30 cellular contexts compared by ENCODE assay signal in genomic region chr9:78892182-78892581, GRCh38.
"Had no signal": no experiment of that assay in that cellular context is flagged by ENCODE, and none has a peak within 500 bp of the region (broad histone marks: within the 10 kb centered on the region; RNA-seq: fewer than 3 reads in every experiment).

No MANE protein-coding gene starts in this region.

- H3K9me3 Mint-ChIP-seq: activated CD4-positive, alpha-beta T cell treated with anti-CD3 and anti-CD28 coated beads, Interleukin-2, amount 10 ng/mL, durations not matched to agents 24 days and 14 days; activated naive CD8-positive, alpha-beta T cell treated with anti-CD3 and anti-CD28 coated beads, Interleukin-2, amount 10 ng/mL, durations not matched to agents 7 days and 5 days; central memory CD8-positive, alpha-beta T cell had no signal

- H3K27ac Mint-ChIP-seq: activated CD4-positive, alpha-beta memory T cell treated with anti-CD3 and anti-CD28 coated beads for 36 hours; activated CD4-positive, alpha-beta T cell treated with anti-CD3 and anti-CD28 coated beads for 36 hours; activated CD4-positive, alpha-beta T cell treated with anti-CD3 and anti-CD28 coated beads, Interleukin-2, amount 10 ng/mL, durations not matched to agents 24 days and 14 days; activated CD8-positive, alpha-beta memory T cell treated with anti-CD3 and anti-CD28 coated beads, Interleukin-2, amount 10 ng/mL, durations not matched to agents 7 days and 5 days; activated CD8-positive, alpha-beta T cell treated with anti-CD3 and anti-CD28 coated beads, Interleukin-2, amount 10 ng/mL, durations not matched to agents 7 days and 5 days; activated naive CD4-positive, alpha-beta T cell treated with anti-CD3 and anti-CD28 coated beads for 36 hours; activated naive CD4-positive, alpha-beta T cell treated with anti-CD3 and anti-CD28 coated beads, Interleukin-2, amount 50 U/mL, for 72 hours; activated naive CD8-positive, alpha-beta T cell treated with anti-CD3 and anti-CD28 coated beads, Interleukin-2, amount 10 ng/mL, durations not matched to agents 7 days and 5 days; activated T-helper 1 cell treated with anti-CD3 and anti-CD28 coated beads, Interleukin-12 subunit alpha, Interleukin-12 subunit beta, Interleukin-2, Interleukin-4 antibody, amounts not matched to agents 30 ng/mL and 10 ng/mL and 1 ng/mL, durations not matched to agents 14 hours and 24 hours and 36 hours; activated T-helper 2 cell treated with anti-CD3 and anti-CD28 coated beads, Interferon-gamma antibody, Interleukin-2, Interleukin-4, amounts not matched to agents 10 μg/mL and 5 μg/mL and 100 μg/mL, durations not matched to agents 14 hours and 24 hours and 36 hours; brain; effector memory CD8-positive, alpha-beta T cell; T-helper 17 cell; T-helper 2 cell treated with Interferon-gamma antibody and Interleukin-4, amounts not matched to agents 5 μg/mL and 100 μg/mL, for 36 hours had no signal

- H3K36me3 Mint-ChIP-seq: activated CD4-positive, alpha-beta memory T cell treated with anti-CD3 and anti-CD28 coated beads for 36 hours; activated CD8-positive, alpha-beta memory T cell treated with anti-CD3 and anti-CD28 coated beads, Interleukin-2, amount 10 ng/mL, durations not matched to agents 7 days and 5 days; activated naive CD4-positive, alpha-beta T cell treated with anti-CD3 and anti-CD28 coated beads, Interleukin-2, amount 50 U/mL, for 72 hours; activated naive CD8-positive, alpha-beta T cell treated with anti-CD3 and anti-CD28 coated beads, Interleukin-2, amount 10 ng/mL, durations not matched to agents 7 days and 5 days; brain had no signal

- ATAC-seq: activated CD4-positive, alpha-beta T cell treated with anti-CD3 and anti-CD28 coated beads for 36 hours; activated CD8-positive, alpha-beta memory T cell treated with anti-CD3 and anti-CD28 coated beads, Interleukin-2, amount 10 ng/mL, durations not matched to agents 7 days and 5 days; activated CD8-positive, alpha-beta T cell treated with anti-CD3 and anti-CD28 coated beads, Interleukin-2, amount 10 ng/mL, durations not matched to agents 7 days and 5 days; activated naive CD4-positive, alpha-beta T cell treated with anti-CD3 and anti-CD28 coated beads, Interleukin-2, amount 50 U/mL, for 72 hours; effector memory CD8-positive, alpha-beta T cell; foreskin keratinocyte; gastrocnemius medialis; heart left ventricle; T-helper 17 cell had no signal

- H3K4me3 Mint-ChIP-seq: activated CD4-positive, alpha-beta memory T cell treated with anti-CD3 and anti-CD28 coated beads for 36 hours; activated CD4-positive, alpha-beta T cell treated with anti-CD3 and anti-CD28 coated beads for 36 hours; activated CD4-positive, alpha-beta T cell treated with anti-CD3 and anti-CD28 coated beads, Interleukin-2, amount 10 ng/mL, durations not matched to agents 24 days and 14 days; activated CD8-positive, alpha-beta memory T cell treated with anti-CD3 and anti-CD28 coated beads, Interleukin-2, amount 10 ng/mL, durations not matched to agents 7 days and 5 days; activated CD8-positive, alpha-beta T cell treated with anti-CD3 and anti-CD28 coated beads, Interleukin-2, amount 10 ng/mL, durations not matched to agents 7 days and 5 days; activated naive CD4-positive, alpha-beta T cell treated with anti-CD3 and anti-CD28 coated beads for 36 hours; activated naive CD8-positive, alpha-beta T cell treated with anti-CD3 and anti-CD28 coated beads, Interleukin-2, amount 10 ng/mL, durations not matched to agents 7 days and 5 days; activated T-helper 1 cell treated with anti-CD3 and anti-CD28 coated beads, Interleukin-12 subunit alpha, Interleukin-12 subunit beta, Interleukin-2, Interleukin-4 antibody, amounts not matched to agents 30 ng/mL and 10 ng/mL and 1 ng/mL, durations not matched to agents 14 hours and 24 hours and 36 hours; brain; central memory CD8-positive, alpha-beta T cell; effector memory CD8-positive, alpha-beta T cell; T-helper 17 cell; T-helper 2 cell treated with Interferon-gamma antibody and Interleukin-4, amounts not matched to agents 5 μg/mL and 100 μg/mL, for 36 hours had no signal

- DNase-seq: activated CD4-positive, alpha-beta memory T cell treated with anti-CD3 and anti-CD28 coated beads for 36 hours; activated CD4-positive, alpha-beta T cell treated with anti-CD3 and anti-CD28 coated beads for 36 hours; activated CD4-positive, alpha-beta T cell treated with anti-CD3 and anti-CD28 coated beads, Interleukin-2, amount 10 ng/mL, durations not matched to agents 24 days and 14 days; activated CD4-positive, CD25-positive, alpha-beta regulatory T cell; activated CD4-positive, CD25-positive, alpha-beta regulatory T cell treated with anti-CD3 and anti-CD28 coated beads, Interleukin-2, amount 50 U/mL, for 72 hours; activated CD8-positive, alpha-beta memory T cell treated with anti-CD3 and anti-CD28 coated beads, Interleukin-2, amount 10 ng/mL, durations not matched to agents 7 days and 5 days; activated CD8-positive, alpha-beta memory T cell treated with anti-CD3 and anti-CD28 coated beads, Interleukin-2, amount 50 U/mL, for 4 hours; activated CD8-positive, alpha-beta T cell treated with anti-CD3 and anti-CD28 coated beads, Interleukin-2, amount 10 ng/mL, durations not matched to agents 7 days and 5 days; activated effector memory CD4-positive, alpha-beta T cell treated with anti-CD3 and anti-CD28 coated beads, Interleukin-2, amount 50 U/mL, for 16 hours; activated naive CD4-positive, alpha-beta T cell treated with anti-CD3 and anti-CD28 coated beads for 36 hours; activated naive CD8-positive, alpha-beta T cell treated with anti-CD3 and anti-CD28 coated beads, Interleukin-2, amount 10 ng/mL, durations not matched to agents 7 days and 5 days; activated T-cell treated with anti-CD3 and anti-CD28 coated beads, Interleukin-2, amount 50 U/mL, for 1 hour; activated T-cell treated with anti-CD3 and anti-CD28 coated beads, Interleukin-2, amount 50 U/mL, for 48 hours; dermis blood vessel endothelial cell; effector CD4-positive, alpha-beta T cell; effector memory CD8-positive, alpha-beta T cell; erythroblast; foreskin keratinocyte; gastrocnemius medialis; glutamatergic neuron; heart left ventricle; T-helper 1 cell; T-helper 17 cell; T1000 had no signal

- H3K27me3 Mint-ChIP-seq: activated CD4-positive, alpha-beta memory T cell treated with anti-CD3 and anti-CD28 coated beads for 36 hours; activated CD4-positive, alpha-beta T cell treated with anti-CD3 and anti-CD28 coated beads for 36 hours; activated CD4-positive, alpha-beta T cell treated with anti-CD3 and anti-CD28 coated beads, Interleukin-2, amount 10 ng/mL, durations not matched to agents 24 days and 14 days; activated CD8-positive, alpha-beta memory T cell treated with anti-CD3 and anti-CD28 coated beads, Interleukin-2, amount 10 ng/mL, durations not matched to agents 7 days and 5 days; activated naive CD8-positive, alpha-beta T cell treated with anti-CD3 and anti-CD28 coated beads, Interleukin-2, amount 10 ng/mL, durations not matched to agents 7 days and 5 days; central memory CD8-positive, alpha-beta T cell; effector memory CD8-positive, alpha-beta T cell; T-helper 17 cell had no signal

- H3K4me1 Mint-ChIP-seq: activated CD4-positive, alpha-beta T cell treated with anti-CD3 and anti-CD28 coated beads for 36 hours; activated CD4-positive, alpha-beta T cell treated with anti-CD3 and anti-CD28 coated beads, Interleukin-2, amount 10 ng/mL, durations not matched to agents 24 days and 14 days; activated CD8-positive, alpha-beta memory T cell treated with anti-CD3 and anti-CD28 coated beads, Interleukin-2, amount 10 ng/mL, durations not matched to agents 7 days and 5 days; activated naive CD8-positive, alpha-beta T cell treated with anti-CD3 and anti-CD28 coated beads, Interleukin-2, amount 10 ng/mL, durations not matched to agents 7 days and 5 days; brain; central memory CD8-positive, alpha-beta T cell; T-helper 17 cell had no signal
